Comparison of ENCODE assay signal across 16 cellular contexts in genomic region chr1:43552059-43552742, GRCh38. TPM values are rescaled to one million over a fixed set of nuclear protein-coding genes. Genes with fewer than 3 reads are reported as not detected.
DNase-seq lines count a peak whose midpoint lies in the region; TF ChIP-seq lines count a peak whose summit lies in the region.
"Had no signal": no experiment of that assay in that cellular context is flagged by ENCODE, and none has a peak within 500 bp of the region (broad histone marks: within the 10 kb centered on the region; RNA-seq: fewer than 3 reads in every experiment).

No MANE protein-coding gene starts in this region.

- H3K27me3 ChIP-seq in colonic mucosa (no peaks in the 10 kb centered on the region), muscle layer of colon (ENCODE audit: control insufficient read depth in 1 of 2, insufficient read depth in 2 of 2, low read length in 2 of 2) (no peaks in the 10 kb centered on the region), thyroid gland (no peaks in the 10 kb centered on the region), spleen (replicated peaks in 1 of 7) (peaks cover 0 to 18% (median 0%) of the 10 kb centered on the region in 7 donors), Karpas-422 (ENCODE audit: low read length) (no peaks in the 10 kb centered on the region)

- WGBS in thyroid gland, 2 donors, result 67 to 81% methylated on average over 5 of the region's 5 CpGs
- 71 to 89% (median 80%) methylated on average over 5 of the region's 5 CpGs for WGBS in spleen, 5 donors

- H3K4me3 ChIP-seq in HEK293 (ENCODE audit: low read depth, low read length) (no peak overlapping the region), colonic mucosa (no peak overlapping the region), muscle layer of colon (ENCODE audit: low read depth in 1 of 2, low read length in 2 of 2) (no peak overlapping the region), thyroid gland (replicated peaks in 1 of 3) (no peak overlapping the region), spleen (no peak overlapping the region), Karpas-422 (ENCODE audit: low read length) (no peak overlapping the region)

- TF ChIP-seq CTCF in HEK293 (tag by site-specific recombination; IDR thresholded peaks at IDR 0.05) (no peak), colonic mucosa (IDR thresholded peaks at IDR 0.05) (no peak), thyroid gland (IDR thresholded peaks at IDR 0.05) (no peak), spleen (IDR thresholded peaks at IDR 0.05 in 8 of 11, conservative IDR thresholded peaks at IDR 0.05 in 3 of 11) (no peak)

- no peak overlapping the region for H2AFZ ChIP-seq in Karpas-422 (ENCODE audit: low read length)

- CTCF ChIA-PET in HEK293 (lab: Yijun Ruan, JAX), result interaction anchor here (0.7 to 1.6 kb wide), 3 partner anchors 18 to 22 kb away, joined by 4 to 6 read pairs (median 4); partner anchors contain the start of gene PTPRF

- H3K9me2 ChIP-seq in Karpas-422 (replicated peaks; ENCODE audit: insufficient read depth, low read length), result no peaks in the 10 kb centered on the region

- H3K9me3 ChIP-seq in HEK293 (ENCODE audit: control insufficient read depth, insufficient read depth, low read depth, low read length) (no peaks in the 10 kb centered on the region), colonic mucosa (no peaks in the 10 kb centered on the region), muscle layer of colon (ENCODE audit: low read length) (no peaks in the 10 kb centered on the region), thyroid gland (no peaks in the 10 kb centered on the region), spleen (no peaks in the 10 kb centered on the region), Karpas-422 (ENCODE audit: low read length) (no peaks in the 10 kb centered on the region)

- H3K9ac ChIP-seq in colonic mucosa (ENCODE audit: low read depth in 2 of 2, low read length in 2 of 2), result peak overlapping the region in 1 of 2 donors; percentile 76
- H3K9ac ChIP-seq in muscle layer of colon (ENCODE audit: low read length), result peak overlapping the region; percentile 3
- H3K9ac ChIP-seq in Karpas-422 (ENCODE audit: low read length), result no peak overlapping the region

- H4K20me1 ChIP-seq in Karpas-422 (ENCODE audit: insufficient read depth, low read depth, low read length), result no peaks in the 10 kb centered on the region

- H3K36me3 ChIP-seq in HEK293 (ENCODE audit: control insufficient read depth in 2 of 2, insufficient read depth in 1 of 2, low read length in 2 of 2) (peaks cover 5 to 68% of the 10 kb centered on the region in 2 experiments; a peak in 2 of 3 replicates), colonic mucosa (no peaks in the 10 kb centered on the region), muscle layer of colon (ENCODE audit: insufficient read depth, low read length) (peaks cover 31% of the 10 kb centered on the region), thyroid gland (no peaks in the 10 kb centered on the region), spleen (no peaks in the 10 kb centered on the region), Karpas-422 (ENCODE audit: insufficient read depth, low read length) (no peaks in the 10 kb centered on the region)

- no peak overlapping the region for H3K4me2 ChIP-seq in Karpas-422 (ENCODE audit: low read depth, low read length, poor library complexity, severe bottlenecking)

- no peaks in the 10 kb centered on the region for H3K79me2 ChIP-seq in Karpas-422 (ENCODE audit: low read length)

- TF ChIP-seq POLR2A in thyroid gland (IDR thresholded peaks at IDR 0.05) (no peak), spleen (IDR thresholded peaks at IDR 0.05) (no peak)

- H3K4me1 ChIP-seq in HEK293 (ENCODE audit: control insufficient read depth, insufficient read depth, low read length) (peaks cover 2% of the 10 kb centered on the region; the same call in 1 of the 2 replicates), colonic mucosa (peaks cover 10% of the 10 kb centered on the region), muscle layer of colon (ENCODE audit: insufficient read depth, low read length) (peaks cover 28% of the 10 kb centered on the region), thyroid gland (peaks cover 24 to 70% of the 10 kb centered on the region in 2 donors), spleen (peaks cover 0 to 19% (median 10%) of the 10 kb centered on the region in 6 donors), Karpas-422 (ENCODE audit: low read length) (no peaks in the 10 kb centered on the region)

- H3K27ac ChIP-seq in HEK293 (ENCODE audit: extremely low read depth, low read depth, low read length) (no peak overlapping the region), colonic mucosa (peak overlapping the region; percentile 71), muscle layer of colon (ENCODE audit: low read depth, low read length) (peak overlapping the region; percentile 73), thyroid gland (peak overlapping the region; percentile 75 to 85 (median 81)), spleen (no peak overlapping the region), Karpas-422 (ENCODE audit: low read length) (no peak overlapping the region)

- DNase-seq in colonic mucosa (no peak), thyroid gland (no peak), HCEC 1CT (no peak), amygdala (lab: John Stamatoyannopoulos, UW) (no peak), spleen (no peak), Karpas-422 (no peak)
- DNase-seq: activated CD4-positive, alpha-beta memory T cell treated with anti-CD3 and anti-CD28 coated beads for 36 hours; activated naive CD8-positive, alpha-beta T cell treated with anti-CD3 and anti-CD28 coated beads, Interleukin-2, amount 50 U/mL, for 24 hours; cerebellar nuclear complex; mesendoderm; NCI-H345; NK-92 treated with Interleukin-12 subunit alpha and Interleukin-12 subunit beta, amount 100 ng/mL, for 24 hours; RPMI8226; SW 1271 had no signal

- POLR2A ChIA-PET in HEK293 (lab: Yijun Ruan, JAX), result no interaction called here

- intact Hi-C loops in colonic mucosa (cut with DNase I) (no loop called here), thyroid gland (cut with DNase I) (no loop called here), spleen (cut with DNase I; ENCODE audit: low total_unique reads) (no loop called here)

TF ChIP-seq in HEK293, 187 proteins besides CTCF, POLR2A, EP300 and RAD21:
- TF ChIP-seq ZNF677 (tag by site-specific recombination; IDR thresholded peaks at IDR 0.05) (peak; percentile 97), ZBTB26 (tag by site-specific recombination; optimal IDR thresholded peaks at IDR 0.05) (no peak)

RNA-seq across cellular contexts. Expression of gene PTPRF, which starts 21.5 kb away (rescaled TPM):
- 100 to 1,000 TPM; 351 to 449 TPM for total RNA-seq in colonic mucosa
- 10 to 100 TPM; 53.2 to 80.6 (median 71.7) TPM for total RNA-seq in thyroid gland
- 10 to 100 TPM in 6 of 7 donors, 1 to 10 TPM in 1; 8.3 to 25.0 (median 14.8) TPM for total RNA-seq in spleen
- 1 to 10 TPM; 2.7 to 3.9 (median 3.5) TPM for polyA plus RNA-seq in spleen
- not detected in 2 replicates for total RNA-seq in Karpas-422 (2014; rRNA removed; shearing (Covaris generic); ENCODE audit: low replicate concordance)

Comparison
In these comparisons a context has a peak if more than half of its experiments do, and no peak if none do; other contexts are left out.
1. H3K27ac ChIP-seq: peak in colonic mucosa (single experiment), muscle layer of colon (single experiment) and thyroid gland (3 of 3); none in HEK293 (single experiment), spleen (0 of 8) and Karpas-422 (single experiment).